7 cellular contexts compared by ENCODE assay signal in genomic region chr2:153478289-153479261, GRCh38. TPM values are rescaled to one million over a fixed set of nuclear protein-coding genes. Genes with fewer than 3 reads are reported as not detected.
DNase-seq lines count a peak whose midpoint lies in the region; ATAC-seq and TF ChIP-seq lines count a peak whose summit lies in the region.

TSS of gene RPRM (minus strand) at chr2:153478762. CDS start at chr2:153478565, 197 bp downstream.

- POLR2A ChIA-PET in activated CD4-positive, alpha-beta T cell treated with anti-CD3 and anti-CD28 coated beads for 36 hours (lab: Charles Lee): no interaction called here

- H3K4me1 Mint-ChIP-seq in activated CD4-positive, alpha-beta T cell treated with anti-CD3 and anti-CD28 coated beads for 36 hours: peaks cover 20% of the 10 kb centered on the region

- DNase-seq in NCI-H2029 treated with DMSO at 0.1 percent for 48 hours (lab: John Stamatoyannopoulos, UW) (peak; percentile 65), dermis microvascular lymphatic vessel endothelial cell (ENCODE audit: low read depth in 2 of 2) (peak; percentile 34 to 64), lower leg skin (ENCODE audit: low spot score in 2 of 2) (peak in 1 of 2 donors; percentile 92)
- peak; percentile 74 for DNase-seq in activated CD4-positive, alpha-beta T cell treated with anti-CD3 and anti-CD28 coated beads for 36 hours
- peak; percentile 47 for DNase-seq in stimulated activated CD4-positive, alpha-beta T cell treated with anti-CD3 and anti-CD28 coated beads, Interleukin-4, amount 100 ng/mL, for 24 hours

- TF ChIP-seq CTCF in lower leg skin (IDR thresholded peaks at IDR 0.05): no peak

- peak within 1 kb of the TSS; percentile 27 for H3K4me3 ChIP-seq in lower leg skin (ENCODE audit: low read depth, poor library complexity, severe bottlenecking)

- TF ChIP-seq POLR2A in GM18505 (IDR thresholded peaks at IDR 0.05; ENCODE audit: borderline replicate concordance, extremely low read depth, insufficient read depth, insufficient read length) (no peak), lower leg skin (IDR thresholded peaks at IDR 0.05) (no peak)

- peaks cover 60% of the 10 kb centered on the region for H3K27me3 Mint-ChIP-seq in activated CD4-positive, alpha-beta T cell treated with anti-CD3 and anti-CD28 coated beads for 36 hours

- peak within 1 kb of the TSS; percentile 34 for H3K4me3 Mint-ChIP-seq in activated CD4-positive, alpha-beta T cell treated with anti-CD3 and anti-CD28 coated beads for 36 hours

- WGBS in lower leg skin, 2 donors: 0 to 1% methylated on average over 30 to 72 of the region's 93 CpGs

- no peaks in the 10 kb centered on the region for H3K9me3 Mint-ChIP-seq in activated CD4-positive, alpha-beta T cell treated with anti-CD3 and anti-CD28 coated beads for 36 hours (ENCODE audit: low read depth)

- H3K36me3 Mint-ChIP-seq in activated CD4-positive, alpha-beta T cell treated with anti-CD3 and anti-CD28 coated beads for 36 hours (ENCODE audit: low read depth): no peaks in the 10 kb centered on the region

- CTCF ChIA-PET in activated CD4-positive, alpha-beta T cell treated with anti-CD3 and anti-CD28 coated beads for 36 hours (lab: Charles Lee): interaction anchor here (0.7 to 1.7 kb wide), 5 partner anchors 31 to 612 kb away, joined by 3 to 9 read pairs (median 3); no protein-coding TSS in a partner anchor

- intact Hi-C loops in activated CD4-positive, alpha-beta T cell treated with anti-CD3 and anti-CD28 coated beads for 36 hours (cut with DNase I, micrococcal nuclease): loop anchor here in 1 of 2 experiments (1.0 to 5.0 kb wide), 5 partner anchors 315 to 1441 kb away; no protein-coding TSS in a partner anchor
- intact Hi-C loops in lower leg skin (cut with DNase I; ENCODE audit: low total_unique reads): loop anchor here (10.0 kb wide), 1 partner anchor 554 kb away; no protein-coding TSS in a partner anchor

- H3K27ac Mint-ChIP-seq in activated CD4-positive, alpha-beta T cell treated with anti-CD3 and anti-CD28 coated beads for 36 hours: no peak within 1 kb of the TSS

- ATAC-seq in GM18505 (IDR thresholded peaks at IDR 0.05; ENCODE audit: unreplicated experiment): peak; percentile 95
- peak; percentile 87 for ATAC-seq in HG02884 (IDR thresholded peaks at IDR 0.05; ENCODE audit: unreplicated experiment)
- ATAC-seq in activated CD4-positive, alpha-beta T cell treated with anti-CD3 and anti-CD28 coated beads for 36 hours: peak; percentile 85

RNA-seq across cellular contexts. Expression of gene RPRM, which starts in this region (rescaled TPM):
- total RNA-seq in activated CD4-positive, alpha-beta T cell treated with anti-CD3 and anti-CD28 coated beads for 36 hours: not detected
- total RNA-seq in dermis microvascular lymphatic vessel endothelial cell (not detected in 2 replicates), lower leg skin (1 to 10 TPM in 1 of 4 donors, under 1 TPM in 2, not detected in 1; 0.51 to 1.0 (median 0.84) TPM)

Comparison
In these comparisons a context has a peak if more than half of its experiments do, and no peak if none do; other contexts are left out.
1. Peak in DNase-seq and ATAC-seq in activated CD4-positive, alpha-beta T cell treated with anti-CD3 and anti-CD28 coated beads for 36 hours; RNA of the gene not detected or under 1 TPM.
2. Peak in DNase-seq in dermis microvascular lymphatic vessel endothelial cell; RNA of the gene not detected or under 1 TPM.